In the genomic region with DNA sequence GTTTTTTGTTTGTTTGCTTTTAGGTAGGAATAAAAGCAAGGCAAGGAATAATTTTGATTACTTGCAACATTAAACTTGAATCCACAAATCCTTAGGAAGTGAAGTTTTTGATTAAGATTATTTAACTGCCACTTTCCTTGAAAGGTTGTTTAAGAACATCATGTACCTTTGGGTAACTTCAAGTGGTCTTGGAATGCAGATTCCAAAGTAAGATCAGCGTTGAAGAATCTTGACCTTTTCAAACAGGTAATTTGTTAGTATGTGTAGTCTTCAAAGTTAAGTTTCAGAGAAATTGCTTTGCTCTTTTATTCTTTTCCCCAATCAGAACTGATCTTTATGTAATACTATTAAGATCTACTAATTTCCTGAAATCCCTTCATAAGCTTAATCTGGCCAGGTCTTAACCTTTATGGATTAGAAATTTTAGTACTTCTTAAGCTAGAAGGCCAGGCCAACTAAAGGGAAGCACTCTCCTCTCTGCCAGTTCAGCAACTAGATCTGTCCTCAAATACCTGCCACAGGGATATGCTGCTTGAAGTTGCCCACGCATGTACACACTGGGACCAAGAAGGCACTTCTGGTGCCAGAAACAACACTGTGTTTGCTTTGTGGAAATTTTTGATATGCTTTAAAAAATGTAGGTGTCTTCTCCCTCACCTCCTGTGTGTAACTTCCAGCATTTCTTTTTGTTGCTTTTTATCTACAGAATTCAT, we compare ENCODE assay signal across 20 cellular contexts. TPM values are rescaled to one million over a fixed set of nuclear protein-coding genes. Genes with fewer than 3 reads are reported as not detected.
"Had no signal": no experiment of that assay in that cellular context is flagged by ENCODE, and none has a peak within 500 bp of the region (broad histone marks: within the 10 kb centered on the region; RNA-seq: fewer than 3 reads in every experiment).

No MANE protein-coding gene starts in this region.

- H3K27ac ChIP-seq: SJSA1, SK-N-MC had no signal

- H3K9me3 ChIP-seq: SJSA1 had no signal

- DNase-seq: KBM-7, MV-4-11, NCI-H1048, NCI-H1105, NCI-H1417, NCI-H1436 treated with DMSO at 0.1 percent for 48 hours, NCI-H1694, NCI-H187 treated with DMSO at 0.1 percent for 48 hours, NCI-H2029 treated with DMSO at 0.1 percent for 48 hours, NCI-H2171 treated with DMSO at 0.1 percent for 48 hours, NCI-H345, NCI-H446 treated with DMSO at 0.1 percent for 48 hours, NCI-H510A treated with DMSO at 0.1 percent for 48 hours, NCI-H526, Right ventricle myocardium superior, RPMI8226, SIG-M5 had no signal

- H3K4me1 ChIP-seq: SJSA1 had no signal

- H3K36me3 ChIP-seq: SJSA1 had no signal

- H3K4me3 ChIP-seq: SJSA1, SK-N-MC had no signal

RNA-seq across cellular contexts. Expression of gene NPNT, which starts 7.4 kb away (rescaled TPM):
- total RNA-seq: LHCN-M2, SJSA1 had no signal
